Comparison of ENCODE assay signal across 24 cellular contexts in the genomic region with DNA sequence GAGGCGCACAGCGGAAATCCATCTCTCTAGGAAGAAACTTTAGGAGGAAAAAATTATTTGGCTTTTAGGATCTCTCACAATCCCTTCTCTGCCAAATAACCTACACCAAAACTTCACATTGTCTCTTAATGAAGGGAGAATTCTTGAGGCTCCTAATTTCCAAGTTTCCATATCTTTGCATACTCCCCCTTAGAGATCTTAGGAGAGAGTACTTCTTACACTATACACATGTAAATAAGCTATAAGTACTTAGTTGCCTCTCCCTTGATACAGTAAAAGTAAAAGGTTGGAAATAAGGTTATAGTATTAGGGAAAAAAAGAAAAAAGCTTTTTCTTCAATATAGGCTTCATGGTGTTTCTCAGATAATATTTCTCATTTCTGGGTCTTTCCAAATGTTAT.
DNase-seq lines count a peak whose midpoint lies in the region; ATAC-seq and TF ChIP-seq lines count a peak whose summit lies in the region.
"Had no signal": no experiment of that assay in that cellular context is flagged by ENCODE, and none has a peak within 500 bp of the region (broad histone marks: within the 10 kb centered on the region; RNA-seq: fewer than 3 reads in every experiment).

No MANE protein-coding gene starts in this region.

- H3K27me3 Mint-ChIP-seq in H9 (ENCODE audit: low read depth) (no peaks in the 10 kb centered on the region), WTC11 (ENCODE audit: low read depth) (peaks cover 6% of the 10 kb centered on the region; the same call in 1 of the 2 replicates)
- no peaks in the 10 kb centered on the region for H3K27me3 Mint-ChIP-seq in activated naive CD4-positive, alpha-beta T cell treated with anti-CD3 and anti-CD28 coated beads, Interleukin-2, amount 10 ng/mL, durations not matched to agents 7 days and 5 days
- H3K27me3 Mint-ChIP-seq: CD4-positive, alpha-beta memory T cell; CD4-positive, CD25-positive, alpha-beta regulatory T cell; CD8-positive, alpha-beta memory T cell had no signal

- H3K79me1 ChIP-seq in H9 (ENCODE audit: insufficient read depth, low read depth, low read length, poor library complexity, severe bottlenecking), result no peaks in the 10 kb centered on the region

- DNase-seq in H9 (no peak), WTC11 (ENCODE audit: low spot score) (no peak)
- no peak for DNase-seq in activated naive CD4-positive, alpha-beta T cell treated with anti-CD3 and anti-CD28 coated beads, Interleukin-2, amount 10 ng/mL, durations not matched to agents 7 days and 5 days
- DNase-seq: 8988T; ACHN; BE2C; C1 segment of cervical spinal cord; CD4-positive, alpha-beta memory T cell; CD4-positive, CD25-positive, alpha-beta regulatory T cell; CD8-positive, alpha-beta memory T cell; COR-L47; DMS 273 treated with DMSO at 0.1 percent for 48 hours; DMS153; DMS53; DMS79; DND-41; EL; GDM1 had no signal

- H3K4ac ChIP-seq in H9 (ENCODE audit: low read depth, low read length), result no peak overlapping the region

- H3K4me3 Mint-ChIP-seq in H9 (no peak overlapping the region), WTC11 (no peak overlapping the region)
- no peak overlapping the region for H3K4me3 Mint-ChIP-seq in activated naive CD4-positive, alpha-beta T cell treated with anti-CD3 and anti-CD28 coated beads, Interleukin-2, amount 10 ng/mL, durations not matched to agents 7 days and 5 days
- H3K4me3 Mint-ChIP-seq: CD14-positive monocyte; CD4-positive, alpha-beta memory T cell; CD4-positive, CD25-positive, alpha-beta regulatory T cell; CD8-positive, alpha-beta memory T cell had no signal

- no peak overlapping the region for H3K18ac ChIP-seq in H9 (ENCODE audit: insufficient read length, low read depth, low read length)

- H3K56ac ChIP-seq in H9 (ENCODE audit: insufficient read length, low read depth, low read length), result no peak overlapping the region

- no peaks in the 10 kb centered on the region for H3K9me3 ChIP-seq in H9 (ENCODE audit: control insufficient read depth, low read depth, low read length)
- H3K9me3 ChIP-seq in iPS-18a (ENCODE audit: control insufficient read depth, low read depth, low read length), result peaks cover 15% of the 10 kb centered on the region
- H3K9me3 ChIP-seq: BE2C had no signal

- H4K5ac ChIP-seq in H9 (ENCODE audit: insufficient read length, low read depth, low read length), result no peak overlapping the region

- no CpG with 5 or more reads among the region's 2 CpGs for WGBS in H9 (ENCODE audit: extremely low coverage, insufficient read length, low lambda C conversion rate)

- no peak overlapping the region for H2BK15ac ChIP-seq in H9 (ENCODE audit: low read depth, low read length)

- no peak overlapping the region for H3K4me2 ChIP-seq in H9 (ENCODE audit: insufficient read depth, insufficient read length, low read length)
- H3K4me2 ChIP-seq: BLaER1 had no signal

- H3K4me1 ChIP-seq in H9 (ENCODE audit: insufficient read depth, low read length), result no peaks in the 10 kb centered on the region; the same call in 1 of the 2 replicates
- peaks cover 11% of the 10 kb centered on the region for H3K4me1 ChIP-seq in iPS-18a (ENCODE audit: control insufficient read depth, low read depth, low read length)
- H3K4me1 ChIP-seq: BE2C, BLaER1 had no signal

- no peak overlapping the region for H2BK5ac ChIP-seq in H9 (ENCODE audit: insufficient read length, low read length)

- H4K8ac ChIP-seq in H9 (replicated peaks; ENCODE audit: insufficient read length, low read depth, low read length), result no peak overlapping the region

- H3K4me3 ChIP-seq in iPS-18a (ENCODE audit: low read length), result peak overlapping the region; percentile 9
- H3K4me3 ChIP-seq: BLaER1, GM12878 had no signal

- H3K23ac ChIP-seq in H9 (ENCODE audit: insufficient read length, low read depth, low read length), result no peak overlapping the region

- no peaks in the 10 kb centered on the region for H3K23me2 ChIP-seq in H9 (ENCODE audit: insufficient read length, low read depth, low read length, poor library complexity, severe bottlenecking)

- no peak overlapping the region for H2BK20ac ChIP-seq in H9 (ENCODE audit: low read depth, low read length, poor library complexity, severe bottlenecking)

- H3K27me3 ChIP-seq in H9 (ENCODE audit: insufficient read depth, low read length) (no peaks in the 10 kb centered on the region), iPS-18a (ENCODE audit: control insufficient read depth, insufficient read depth, low read length) (no peaks in the 10 kb centered on the region)
- H3K27me3 ChIP-seq: BE2C, BLaER1 had no signal

- CTCF ChIA-PET in WTC11 (lab: Charles Lee), result no interaction called here
- CTCF ChIA-PET in activated naive CD4-positive, alpha-beta T cell treated with anti-CD3 and anti-CD28 coated beads, Interleukin-2, amount 10 ng/mL, durations not matched to agents 7 days and 5 days (lab: Charles Lee), result no interaction called here

- POLR2A ChIA-PET in WTC11 (lab: Charles Lee), result no interaction called here

- no peak overlapping the region for H3K14ac ChIP-seq in H9 (ENCODE audit: insufficient read depth, low read length)

- TF ChIP-seq CTCF in H9 (conservative IDR thresholded peaks at IDR 0.05), result no peak
- TF ChIP-seq CTCF in WTC11 (IDR thresholded peaks at IDR 0.05), result no peak

- H3K27ac ChIP-seq in H9 (ENCODE audit: insufficient read length, low read depth, low read length), result no peak overlapping the region
- H3K27ac ChIP-seq in iPS-18a (ENCODE audit: low read length), result no peak overlapping the region
- H3K27ac ChIP-seq: BLaER1 had no signal

- H2AK5ac ChIP-seq in H9 (ENCODE audit: insufficient read length, low read length), result no peak overlapping the region

- H3K9me3 Mint-ChIP-seq in H9 (peaks cover 21 to 24% of the 10 kb centered on the region in 2 experiments), WTC11 (peaks cover 30% of the 10 kb centered on the region)
- H3K9me3 Mint-ChIP-seq in activated naive CD4-positive, alpha-beta T cell treated with anti-CD3 and anti-CD28 coated beads, Interleukin-2, amount 10 ng/mL, durations not matched to agents 7 days and 5 days, result peaks cover 4% of the 10 kb centered on the region

- no peak overlapping the region for H2AFZ ChIP-seq in H9 (ENCODE audit: low read length)

- no peak overlapping the region for H2BK120ac ChIP-seq in H9 (ENCODE audit: low read depth, low read length, poor library complexity, severe bottlenecking)

- H3K27ac Mint-ChIP-seq in H9 (peak overlapping the region in 2 of 3 experiments; percentile 25 to 56; a peak in 5 of 7 replicates), WTC11 (no peak overlapping the region)
- H3K27ac Mint-ChIP-seq in activated naive CD4-positive, alpha-beta T cell treated with anti-CD3 and anti-CD28 coated beads, Interleukin-2, amount 10 ng/mL, durations not matched to agents 7 days and 5 days, result no peak overlapping the region
- H3K27ac Mint-ChIP-seq: CD14-positive monocyte; CD4-positive, alpha-beta memory T cell; CD4-positive, CD25-positive, alpha-beta regulatory T cell; CD8-positive, alpha-beta memory T cell had no signal

- H3K4me1 Mint-ChIP-seq in H9 (peaks cover 11 to 12% of the 10 kb centered on the region in 2 experiments), WTC11 (peaks cover 23% of the 10 kb centered on the region)
- H3K4me1 Mint-ChIP-seq in activated naive CD4-positive, alpha-beta T cell treated with anti-CD3 and anti-CD28 coated beads, Interleukin-2, amount 10 ng/mL, durations not matched to agents 7 days and 5 days, result no peaks in the 10 kb centered on the region
- H3K4me1 Mint-ChIP-seq: CD14-positive monocyte; CD4-positive, alpha-beta memory T cell; CD4-positive, CD25-positive, alpha-beta regulatory T cell; CD8-positive, alpha-beta memory T cell had no signal

- H3K36me3 ChIP-seq in iPS-18a (ENCODE audit: control insufficient read depth, low read depth, low read length), result no peaks in the 10 kb centered on the region
- H3K36me3 ChIP-seq: BE2C, BLaER1 had no signal

- H4K20me1 ChIP-seq in H9 (ENCODE audit: control insufficient read depth, insufficient read depth, insufficient read length), result no peaks in the 10 kb centered on the region
- H4K20me1 ChIP-seq: BLaER1 had no signal

- no peak overlapping the region for H3T11ph ChIP-seq in H9 (ENCODE audit: low read length)

- ATAC-seq in WTC11, result peak; percentile 87
- no peak for ATAC-seq in HG02678 (IDR thresholded peaks at IDR 0.05; ENCODE audit: unreplicated experiment)
- no peak for ATAC-seq in HG02588 (IDR thresholded peaks at IDR 0.05; ENCODE audit: unreplicated experiment)
- ATAC-seq: GM12878 had no signal

- H3K9ac ChIP-seq in H9 (ENCODE audit: extremely low read depth, insufficient read length, low read length), result no peak overlapping the region
- H3K9ac ChIP-seq in iPS-18a (ENCODE audit: low read length), result no peak overlapping the region
- H3K9ac ChIP-seq: BLaER1 had no signal

- H3K36me3 Mint-ChIP-seq in H9 (ENCODE audit: insufficient read depth in 1 of 3, low read depth in 3 of 3) (peaks cover 9 to 22% (median 15%) of the 10 kb centered on the region in 3 experiments; a peak in 6 of 7 replicates), WTC11 (peaks cover 22% of the 10 kb centered on the region)
- no peaks in the 10 kb centered on the region for H3K36me3 Mint-ChIP-seq in activated naive CD4-positive, alpha-beta T cell treated with anti-CD3 and anti-CD28 coated beads, Interleukin-2, amount 10 ng/mL, durations not matched to agents 7 days and 5 days
- H3K36me3 Mint-ChIP-seq: CD14-positive monocyte; CD4-positive, alpha-beta memory T cell; CD4-positive, CD25-positive, alpha-beta regulatory T cell; CD8-positive, alpha-beta memory T cell had no signal

- no peak overlapping the region for H2BK12ac ChIP-seq in H9 (ENCODE audit: insufficient read length, low read depth, low read length)

- no peaks in the 10 kb centered on the region for H3K79me2 ChIP-seq in H9 (ENCODE audit: insufficient read depth, low read length)

- H4K91ac ChIP-seq in H9 (ENCODE audit: insufficient read length, low read depth, low read length), result no peak overlapping the region

TF ChIP-seq in WTC11, 78 proteins besides CTCF, POLR2A, EP300 and RAD21:
- no peak for TF ChIP-seq ZNF232 (CRISPR knock-in tag; IDR thresholded peaks at IDR 0.05)
- TF ChIP-seq ZNF416 (CRISPR knock-in tag; IDR thresholded peaks at IDR 0.05), result no peak
- TF ChIP-seq SMAD3 (CRISPR knock-in tag; IDR thresholded peaks at IDR 0.05; ENCODE audit: borderline replicate concordance), result no peak
- TF ChIP-seq ZNF317 (CRISPR knock-in tag; IDR thresholded peaks at IDR 0.05; ENCODE audit: borderline replicate concordance, low read depth), result no peak
- TF ChIP-seq CREM (CRISPR knock-in tag; IDR thresholded peaks at IDR 0.05), result no peak
- TF ChIP-seq E2F1 (CRISPR knock-in tag; IDR thresholded peaks at IDR 0.05), result no peak

Comparison
In these comparisons a context has a peak if more than half of its experiments do, and no peak if none do; other contexts are left out.
1. H3K27ac Mint-ChIP-seq: peak in H9 (2 of 3); none in WTC11 (single experiment) and activated naive CD4-positive, alpha-beta T cell treated with anti-CD3 and anti-CD28 coated beads, Interleukin-2, amount 10 ng/mL, durations not matched to agents 7 days and 5 days (single experiment).